Comparison of ENCODE assay signal across 20 cellular contexts in genomic region chr11:42598341-42598740, GRCh38.
DNase-seq lines count a peak whose midpoint lies in the region; ATAC-seq, FAIRE-seq and TF ChIP-seq lines count a peak whose summit lies in the region.
"Had no signal": no experiment of that assay in that cellular context is flagged by ENCODE, and none has a peak within 500 bp of the region (broad histone marks: within the 10 kb centered on the region; RNA-seq: fewer than 3 reads in every experiment).

No MANE protein-coding gene starts in this region.

- no peak overlapping the region for H2BK5ac ChIP-seq in H1 (ENCODE audit: low read depth, low read length)

- H4K8ac ChIP-seq in H1 (ENCODE audit: extremely low read depth, insufficient read depth, low read length), result no peak overlapping the region

- H3K27ac ChIP-seq in GM23338 (ENCODE audit: low read depth), result no peak overlapping the region
- no peak overlapping the region for H3K27ac ChIP-seq in H1 (ENCODE audit: low read depth, low read length)
- no peak overlapping the region for H3K27ac ChIP-seq in neural progenitor cell
- H3K27ac ChIP-seq: BLaER1 treated with 17β-estradiol and CSF1 and Interleukin-3, amounts not matched to agents 10 nM and 100 nM; GM23248 had no signal

- H2BK15ac ChIP-seq in H1 (ENCODE audit: low read length), result no peak overlapping the region

- H3K18ac ChIP-seq in H1 (ENCODE audit: extremely low read depth, low read length), result peak overlapping the region; percentile 24; the same call in 1 of the 2 replicates

- no peaks in the 10 kb centered on the region for H3K9me2 ChIP-seq in GM23338 (ENCODE audit: insufficient read depth)

- no peak for ATAC-seq in GM23338
- ATAC-seq in WTC11, result no peak
- no peak for ATAC-seq in HG03520 (IDR thresholded peaks at IDR 0.05; ENCODE audit: unreplicated experiment)
- no peak for ATAC-seq in naive thymus-derived CD8-positive, alpha-beta T cell
- ATAC-seq: CD8-positive, alpha-beta T cell; HepG2 had no signal

- H3K9ac ChIP-seq in H1 (replicated peaks in 1 of 4; ENCODE audit: extremely low read depth in 1 of 4, low read depth in 3 of 4, low read length in 3 of 4) (no peak overlapping the region), neural progenitor cell (no peak overlapping the region)
- H3K9ac ChIP-seq: BLaER1 treated with 17β-estradiol and CSF1 and Interleukin-3, amounts not matched to agents 10 nM and 100 nM; GM23248 had no signal

- H3K27ac Mint-ChIP-seq in GM23338 (no peak overlapping the region), WTC11 (peak overlapping the region; percentile 12; the same call in 1 of the 2 replicates), neural progenitor cell (no peak overlapping the region)
- H3K27ac Mint-ChIP-seq in naive thymus-derived CD8-positive, alpha-beta T cell, result no peak overlapping the region
- H3K27ac Mint-ChIP-seq: B cell; CD8-positive, alpha-beta T cell; IgD-negative memory B cell had no signal

- H3K36me3 Mint-ChIP-seq in GM23338 (ENCODE audit: low read depth) (peaks cover 2% of the 10 kb centered on the region; the same call in 2 of the 3 replicates), WTC11 (no peaks in the 10 kb centered on the region), neural progenitor cell (no peaks in the 10 kb centered on the region)
- H3K36me3 Mint-ChIP-seq in naive thymus-derived CD8-positive, alpha-beta T cell, result no peaks in the 10 kb centered on the region
- H3K36me3 Mint-ChIP-seq: CD8-positive, alpha-beta T cell; IgD-negative memory B cell had no signal

- H3K4me2 ChIP-seq in GM23338 (no peak overlapping the region), H1 (ENCODE audit: insufficient read depth in 1 of 2, low read depth in 2 of 2, low read length in 2 of 2) (no peak overlapping the region), neural progenitor cell (no peak overlapping the region)
- H3K4me2 ChIP-seq: BLaER1 treated with 17β-estradiol and CSF1 and Interleukin-3, amounts not matched to agents 10 nM and 100 nM had no signal

- H3K4me1 Mint-ChIP-seq in GM23338, result peaks cover 13% of the 10 kb centered on the region
- H3K4me1 Mint-ChIP-seq in WTC11, result peaks cover 42% of the 10 kb centered on the region
- H3K4me1 Mint-ChIP-seq in neural progenitor cell, result peaks cover 11% of the 10 kb centered on the region
- H3K4me1 Mint-ChIP-seq in naive thymus-derived CD8-positive, alpha-beta T cell, result no peaks in the 10 kb centered on the region
- H3K4me1 Mint-ChIP-seq: B cell, IgD-negative memory B cell had no signal

- H3K79me2 ChIP-seq in GM23338 (replicated peaks; ENCODE audit: insufficient read depth) (no peaks in the 10 kb centered on the region), H1 (ENCODE audit: control insufficient read depth in 1 of 2, insufficient read depth in 2 of 2, low read length in 2 of 2) (no peaks in the 10 kb centered on the region), neural progenitor cell (ENCODE audit: low read depth) (no peaks in the 10 kb centered on the region)

- H3K27me3 Mint-ChIP-seq in GM23338 (ENCODE audit: insufficient read depth, low read depth, poor library complexity), result no peaks in the 10 kb centered on the region
- peaks cover 11% of the 10 kb centered on the region; the same call in 1 of the 2 replicates for H3K27me3 Mint-ChIP-seq in WTC11 (ENCODE audit: low read depth)
- no peaks in the 10 kb centered on the region for H3K27me3 Mint-ChIP-seq in neural progenitor cell (ENCODE audit: insufficient read depth, low read depth)
- H3K27me3 Mint-ChIP-seq in naive thymus-derived CD8-positive, alpha-beta T cell, result no peaks in the 10 kb centered on the region
- H3K27me3 Mint-ChIP-seq: B cell, IgD-negative memory B cell had no signal

- H3K56ac ChIP-seq in H1 (replicated peaks; ENCODE audit: insufficient read length, low read depth, low read length), result no peak overlapping the region

- H2AFZ ChIP-seq in GM23338, result peak overlapping the region; percentile 64; the same call in 1 of the 2 replicates
- no peak overlapping the region for H2AFZ ChIP-seq in H1 (ENCODE audit: low read length)
- H2AFZ ChIP-seq in neural progenitor cell (replicated peaks), result peak overlapping the region; percentile 51
- H2AFZ ChIP-seq: GM23248 had no signal

- H3K4me3 Mint-ChIP-seq in GM23338 (no peak overlapping the region), WTC11 (no peak overlapping the region), neural progenitor cell (no peak overlapping the region)
- H3K4me3 Mint-ChIP-seq in naive thymus-derived CD8-positive, alpha-beta T cell, result no peak overlapping the region
- H3K4me3 Mint-ChIP-seq: B cell; CD8-positive, alpha-beta T cell; IgD-negative memory B cell had no signal

- POLR2A ChIA-PET in WTC11 (lab: Charles Lee) (no interaction called here), H1 (lab: Charles Lee; ENCODE audit: partially characterized antibody) (no interaction called here)
- POLR2A ChIA-PET in naive thymus-derived CD8-positive, alpha-beta T cell (lab: Charles Lee), result no interaction called here

- no peak overlapping the region for H2AK5ac ChIP-seq in H1 (ENCODE audit: low read depth, low read length)

- H4K20me1 ChIP-seq in GM23338 (replicated peaks; ENCODE audit: insufficient read depth) (no peaks in the 10 kb centered on the region), H1 (replicated peaks in 1 of 2; ENCODE audit: control insufficient read depth in 1 of 2, insufficient read depth in 2 of 2, low read length in 2 of 2) (no peaks in the 10 kb centered on the region), neural progenitor cell (ENCODE audit: low read depth) (no peaks in the 10 kb centered on the region)
- H4K20me1 ChIP-seq: BLaER1 treated with 17β-estradiol and CSF1 and Interleukin-3, amounts not matched to agents 10 nM and 100 nM had no signal

- peaks cover 76% of the 10 kb centered on the region for H3K9me3 Mint-ChIP-seq in GM23338
- H3K9me3 Mint-ChIP-seq in WTC11, result 0 out of 2 replicates have a peak, but pooled peaks cover 3% of the 10 kb centered on the region
- H3K9me3 Mint-ChIP-seq in neural progenitor cell, result no peaks in the 10 kb centered on the region
- H3K9me3 Mint-ChIP-seq in naive thymus-derived CD8-positive, alpha-beta T cell, result peaks cover 0 to 10% (median 2%) of the 10 kb centered on the region in 9 donors

- no peak for TF ChIP-seq CTCF in GM23338 (conservative IDR thresholded peaks at IDR 0.05; ENCODE audit: low read depth in 2 of 2)
- no peak for TF ChIP-seq CTCF in WTC11 (IDR thresholded peaks at IDR 0.05)
- no peak for TF ChIP-seq CTCF in H1 (IDR thresholded peaks at IDR 0.05; ENCODE audit: control extremely low read depth in 1 of 3, insufficient read depth in 1 of 3, low read depth in 1 of 3, low read length in 3 of 3)
- no peak for TF ChIP-seq CTCF in neural progenitor cell (IDR thresholded peaks at IDR 0.05)

- no peak overlapping the region for H3K23ac ChIP-seq in H1 (ENCODE audit: insufficient read length)

- no peak for TF ChIP-seq POLR2A in H1 (IDR thresholded peaks at IDR 0.05; ENCODE audit: control extremely low read depth in 1 of 2, low read depth in 2 of 2, low read length in 2 of 2)

- CTCF ChIA-PET in WTC11 (lab: Charles Lee), result no interaction called here
- CTCF ChIA-PET in H1 (lab: Charles Lee; ENCODE audit: partially characterized antibody), result interaction anchor here (0.9 kb wide), 1 partner anchor 13 kb away, joined by 3 read pairs; no protein-coding TSS in a partner anchor

- FAIRE-seq in H1 (lab: Jason Lieb, UNC), result no peak
- FAIRE-seq: GM19239, HepG2 had no signal

- no peak overlapping the region for H3K14ac ChIP-seq in H1 (ENCODE audit: insufficient read length)

- TF ChIP-seq RAD21 in H1 (IDR thresholded peaks at IDR 0.05 in 1 of 2, conservative IDR thresholded peaks at IDR 0.05 in 1 of 2; ENCODE audit: low read depth in 2 of 2, low read length in 2 of 2), result no peak

- TF ChIP-seq EP300 in H1 (IDR thresholded peaks at IDR 0.05; ENCODE audit: borderline replicate concordance in 1 of 2, low read depth in 2 of 2, low read length in 2 of 2), result no peak

- H4K91ac ChIP-seq in H1 (replicated peaks; ENCODE audit: insufficient read length, low read length), result no peak overlapping the region

- no peaks in the 10 kb centered on the region for H3K79me1 ChIP-seq in H1 (ENCODE audit: low read depth, low read length)

- H4K5ac ChIP-seq in H1 (ENCODE audit: insufficient read length, low read depth, low read length), result no peak overlapping the region

- WGBS in H1 (ENCODE audit: extremely low coverage in 1 of 2, insufficient coverage in 1 of 2, insufficient read length in 1 of 2, insufficient replicate concordance in 2 of 2, low coverage in 1 of 2, low lambda C conversion rate in 2 of 2, missing lambda C conversion rate in 1 of 2), 2 experiments, result 85% methylated on average over 3 of the region's 3 CpGs; no CpG with 5 or more reads in 1 of the 2 experiments

- H2BK12ac ChIP-seq in H1 (ENCODE audit: low read depth, low read length), result no peak overlapping the region

- H3K4me1 ChIP-seq in GM23338 (ENCODE audit: insufficient read depth) (peaks cover 28% of the 10 kb centered on the region), H1 (replicated peaks in 1 of 4; ENCODE audit: control insufficient read depth in 3 of 4, insufficient read depth in 4 of 4, low read length in 3 of 4) (peaks cover 2 to 14% (median 11%) of the 10 kb centered on the region in 4 experiments; a peak in 5 of 7 replicates), neural progenitor cell (peaks cover 3% of the 10 kb centered on the region)
- H3K4me1 ChIP-seq: BLaER1 treated with 17β-estradiol and CSF1 and Interleukin-3, amounts not matched to agents 10 nM and 100 nM had no signal

- no peak overlapping the region for H2BK120ac ChIP-seq in H1 (replicated peaks; ENCODE audit: low read depth, low read length)

- DNase-seq in GM23338 (ENCODE audit: low spot score) (no peak), WTC11 (ENCODE audit: low spot score) (no peak), H1 (ENCODE audit: low read depth in 1 of 2, low spot score in 2 of 2) (no peak), neural progenitor cell (ENCODE audit: low spot score) (no peak), NK-92 (lab: John Stamatoyannopoulos, UW; ENCODE audit: unreplicated experiment) (no peak)
- no peak for DNase-seq in naive thymus-derived CD8-positive, alpha-beta T cell
- DNase-seq: CD8-positive, alpha-beta T cell; COR-L47; DMS153; DMS79; GF-D8; GM23248; H7; KBM-7 had no signal

- H3K36me3 ChIP-seq in GM23338 (ENCODE audit: insufficient read depth) (no peaks in the 10 kb centered on the region), H1 (ENCODE audit: control insufficient read depth in 2 of 4, insufficient read depth in 4 of 4, low read length in 3 of 4) (no peaks in the 10 kb centered on the region), neural progenitor cell (no peaks in the 10 kb centered on the region)
- H3K36me3 ChIP-seq: BLaER1 treated with 17β-estradiol and CSF1 and Interleukin-3, amounts not matched to agents 10 nM and 100 nM had no signal

- no peaks in the 10 kb centered on the region for H3K23me2 ChIP-seq in H1 (ENCODE audit: low read depth, low read length)

- no peaks in the 10 kb centered on the region for H3K9me3 ChIP-seq in H1 (ENCODE audit: insufficient read depth in 2 of 2, low read depth in 1 of 2, low read length in 1 of 2)
- H3K9me3 ChIP-seq in neural progenitor cell (ENCODE audit: low read depth), result no peaks in the 10 kb centered on the region
- H3K9me3 ChIP-seq: BLaER1 treated with 17β-estradiol and CSF1 and Interleukin-3, amounts not matched to agents 10 nM and 100 nM had no signal

- no peak overlapping the region for H3K4ac ChIP-seq in H1 (replicated peaks; ENCODE audit: insufficient read length, low read depth, low read length)

- H3F3A ChIP-seq in GM23338 (replicated peaks; ENCODE audit: low read depth) (no peaks in the 10 kb centered on the region), neural progenitor cell (ENCODE audit: low read depth) (no peaks in the 10 kb centered on the region)

- H3K27me3 ChIP-seq in GM23338 (ENCODE audit: insufficient read depth) (no peaks in the 10 kb centered on the region), H1 (replicated peaks in 1 of 4; ENCODE audit: control insufficient read depth in 3 of 4, extremely low read depth in 1 of 4, insufficient read depth in 3 of 4, low read length in 3 of 4) (no peaks in the 10 kb centered on the region), neural progenitor cell (no peaks in the 10 kb centered on the region)
- H3K27me3 ChIP-seq: BLaER1 treated with 17β-estradiol and CSF1 and Interleukin-3, amounts not matched to agents 10 nM and 100 nM had no signal

- H3K4me3 ChIP-seq in GM23338 (no peak overlapping the region), H1 (ENCODE audit: extremely low read depth in 1 of 4, insufficient read depth in 2 of 4, low read depth in 3 of 4, low read length in 4 of 4) (no peak overlapping the region), neural progenitor cell (no peak overlapping the region)
- H3K4me3 ChIP-seq: BLaER1 treated with 17β-estradiol and CSF1 and Interleukin-3, amounts not matched to agents 10 nM and 100 nM; GM23248 had no signal

- H2BK20ac ChIP-seq in H1 (ENCODE audit: low read length), result 0 out of 2 replicates have a peak overlapping the region, but pooled peaks have one; percentile 44
